In the genomic region with DNA sequence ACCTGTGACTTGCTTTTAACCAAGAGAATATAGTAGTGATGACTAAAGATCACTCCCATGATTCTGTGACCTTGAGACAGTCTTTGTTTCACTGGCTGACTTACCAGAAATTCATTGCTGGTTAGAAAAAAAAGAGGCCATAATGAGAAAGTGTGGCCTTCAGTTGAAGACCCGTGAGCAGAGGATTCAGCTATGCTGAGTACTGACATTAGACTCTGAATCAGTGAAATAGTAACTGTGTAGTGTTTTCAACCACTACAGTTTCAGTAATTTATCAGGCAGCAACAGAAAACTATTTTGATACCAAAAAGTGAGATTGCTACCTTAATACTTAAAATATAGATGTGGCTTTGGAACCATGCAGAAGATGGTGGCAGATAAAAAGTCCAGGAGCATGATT, we compare ENCODE assay signal across 25 cellular contexts.
DNase-seq lines count a peak whose midpoint lies in the region; ATAC-seq, FAIRE-seq and TF ChIP-seq lines count a peak whose summit lies in the region.
"Had no signal": no experiment of that assay in that cellular context is flagged by ENCODE, and none has a peak within 500 bp of the region (broad histone marks: within the 10 kb centered on the region; RNA-seq: fewer than 3 reads in every experiment).

No MANE protein-coding gene starts in this region.

- H3K36me3 ChIP-seq in GM12878 (ENCODE audit: control insufficient read depth in 2 of 2, insufficient read depth in 2 of 2, low read length in 1 of 2): no peaks in the 10 kb centered on the region
- H3K36me3 ChIP-seq: SJSA1, upper lobe of left lung had no signal

- H3K9me3 ChIP-seq in GM12878 (replicated peaks; ENCODE audit: control insufficient read depth, insufficient read depth, low read length): no peaks in the 10 kb centered on the region
- H3K9me3 ChIP-seq: SJSA1, upper lobe of left lung had no signal

- SMC1A ChIA-PET in GM12878 (lab: Charles Lee; ENCODE audit: uncharacterized antibody, unreplicated experiment): no interaction called here

- no peak overlapping the region for H3K4me3 ChIP-seq in GM12878
- H3K4me3 ChIP-seq: GM23338, hepatocyte, SJSA1, upper lobe of left lung had no signal

- FAIRE-seq in GM12878 (lab: Jason Lieb, UNC): peak; percentile 23

- RAD21 ChIA-PET in GM12878 (lab: Charles Lee; ENCODE audit: unreplicated experiment): no interaction called here

- 6% methylated on average over 1 of the region's 1 CpG for WGBS in GM12878 (ENCODE audit: insufficient coverage, insufficient replicate concordance, low lambda C conversion rate, missing lambda C conversion rate)

- POLR2A ChIA-PET in GM12878 (lab: Charles Lee): no interaction called here

- TF ChIP-seq CTCF in GM12878 (IDR thresholded peaks at IDR 0.05 in 2 of 3, conservative IDR thresholded peaks at IDR 0.05 in 1 of 3; ENCODE audit: control insufficient read depth in 2 of 3, extremely low read depth in 1 of 3, insufficient read depth in 1 of 3, low read depth in 3 of 3, low read length in 3 of 3): no peak

- TF ChIP-seq EP300 in GM12878 (IDR thresholded peaks at IDR 0.05; ENCODE audit: borderline replicate concordance in 1 of 2, control insufficient read depth in 1 of 2, low read depth in 2 of 2, low read length in 2 of 2): no peak

- no peaks in the 10 kb centered on the region for H3K4me1 ChIP-seq in GM12878 (ENCODE audit: control insufficient read depth, insufficient read depth, low read length)
- H3K4me1 ChIP-seq: foreskin keratinocyte, parathyroid adenoma, SJSA1, upper lobe of left lung had no signal

- H3K79me2 ChIP-seq in GM12878 (ENCODE audit: control insufficient read depth, insufficient read depth, low read length): no peaks in the 10 kb centered on the region
- H3K79me2 ChIP-seq: hepatocyte, parathyroid adenoma had no signal

- in situ Hi-C loops in GM12878 (cut with MboI): no loop called here

- ATAC-seq in GM19324 (IDR thresholded peaks at IDR 0.05; ENCODE audit: low FRiP score, unreplicated experiment) (peak; percentile 53), HG03025 (IDR thresholded peaks at IDR 0.05; ENCODE audit: low FRiP score, unreplicated experiment) (peak; percentile 93), GM12878 (peak; percentile 21; the same call in 1 of the 3 replicates), HG03139 (IDR thresholded peaks at IDR 0.05; ENCODE audit: unreplicated experiment) (no peak), HG03159 (IDR thresholded peaks at IDR 0.05; ENCODE audit: unreplicated experiment) (no peak)
- ATAC-seq: activated T-helper 17 cell treated with anti-CD3 and anti-CD28 coated beads, Interleukin-2, amount 50 U/mL, for 72 hours; foreskin keratinocyte; GM23338; left cardiac atrium; right cardiac atrium had no signal

- no peaks in the 10 kb centered on the region for H3K27me3 ChIP-seq in GM12878 (replicated peaks in 1 of 2; ENCODE audit: control insufficient read depth in 2 of 2, insufficient read depth in 2 of 2, low read length in 1 of 2)
- H3K27me3 ChIP-seq: foreskin keratinocyte, hepatocyte, SJSA1, upper lobe of left lung had no signal

- intact Hi-C loops in GM12878 (cut with micrococcal nuclease; ENCODE audit: unreplicated experiment): loop anchor here (10.0 kb wide), 1 partner anchor 500 kb away; no protein-coding TSS in a partner anchor

- H4K20me1 ChIP-seq in GM12878 (ENCODE audit: control insufficient read depth, insufficient read depth): no peaks in the 10 kb centered on the region

- no peak for TF ChIP-seq RAD21 in GM12878 (IDR thresholded peaks at IDR 0.05; ENCODE audit: insufficient read depth, low read depth, low read length)

- no peak for TF ChIP-seq POLR2A in GM12878 (IDR thresholded peaks at IDR 0.05; ENCODE audit: low read depth, low read length)

- no TSS peak for BruUV-seq in GM12878 (replicated peaks; lab: Mats Ljungman, UMichigan)

- CTCF ChIA-PET in GM12878 (lab: Yijun Ruan, JAX): no interaction called here

- DNase-seq in GM12878 (ENCODE audit: low read depth, low spot score): no peak
- DNase-seq in renal cortical epithelial cell (ENCODE audit: low read depth): peak; percentile 30
- DNase-seq in mesenteric fat pad (ENCODE audit: low spot score): no peak
- DNase-seq: activated CD4-positive, alpha-beta memory T cell treated with anti-CD3 and anti-CD28 coated beads for 36 hours; activated CD4-positive, CD25-positive, alpha-beta regulatory T cell treated with anti-CD3 and anti-CD28 coated beads, Interleukin-2, amount 50 U/mL, for 72 hours; activated CD8-positive, alpha-beta memory T cell treated with anti-CD3 and anti-CD28 coated beads, Interleukin-2, amount 50 U/mL, for 48 hours; effector CD4-positive, alpha-beta T cell; foreskin keratinocyte; left cardiac atrium; mammary epithelial cell; NCI-H1694; NCI-H2171 treated with DMSO at 0.1 percent for 48 hours; NCI-H510A treated with DMSO at 0.1 percent for 48 hours; right cardiac atrium; stimulated activated CD4-positive, alpha-beta T cell treated with anti-CD3 and anti-CD28 coated beads, Interleukin-2, amount 100 ng/mL, for 48 hours; upper lobe of left lung had no signal

- no peak overlapping the region for H3K9ac ChIP-seq in GM12878 (ENCODE audit: control insufficient read depth, insufficient read depth, low read length)
- H3K9ac ChIP-seq: parathyroid adenoma had no signal

- no peak overlapping the region for H3K4me2 ChIP-seq in GM12878 (ENCODE audit: control insufficient read depth, insufficient read depth)
- H3K4me2 ChIP-seq: GM23338, hepatocyte had no signal

- H3K27ac ChIP-seq in GM12878 (ENCODE audit: control insufficient read depth, insufficient read depth): no peak overlapping the region
- H3K27ac ChIP-seq: foreskin keratinocyte, hepatocyte, parathyroid adenoma, SJSA1, upper lobe of left lung had no signal

- H2AFZ ChIP-seq in GM12878 (ENCODE audit: control insufficient read depth, low read depth, low read length): peak overlapping the region; percentile 17; the same call in 1 of the 2 replicates
- H2AFZ ChIP-seq: GM23338, hepatocyte, parathyroid adenoma had no signal

TF ChIP-seq in GM12878, 131 proteins besides CTCF, POLR2A, EP300 and RAD21 (continues in another document):
- TF ChIP-seq TCF12 (IDR thresholded peaks at IDR 0.05; ENCODE audit: low read depth, low read length): no peak
- TF ChIP-seq TAF1 (IDR thresholded peaks at IDR 0.05; ENCODE audit: borderline replicate concordance, low read depth, low read length): no peak
- no peak for TF ChIP-seq NR2C2 (IDR thresholded peaks at IDR 0.05; ENCODE audit: borderline replicate concordance, control insufficient read depth, insufficient read length, low read depth)
- no peak for TF ChIP-seq MYB (IDR thresholded peaks at IDR 0.05; ENCODE audit: borderline replicate concordance, low read depth, low read length)
- TF ChIP-seq BCL11A (IDR thresholded peaks at IDR 0.05; ENCODE audit: low read depth, low read length): no peak
- TF ChIP-seq, protein P1, sequence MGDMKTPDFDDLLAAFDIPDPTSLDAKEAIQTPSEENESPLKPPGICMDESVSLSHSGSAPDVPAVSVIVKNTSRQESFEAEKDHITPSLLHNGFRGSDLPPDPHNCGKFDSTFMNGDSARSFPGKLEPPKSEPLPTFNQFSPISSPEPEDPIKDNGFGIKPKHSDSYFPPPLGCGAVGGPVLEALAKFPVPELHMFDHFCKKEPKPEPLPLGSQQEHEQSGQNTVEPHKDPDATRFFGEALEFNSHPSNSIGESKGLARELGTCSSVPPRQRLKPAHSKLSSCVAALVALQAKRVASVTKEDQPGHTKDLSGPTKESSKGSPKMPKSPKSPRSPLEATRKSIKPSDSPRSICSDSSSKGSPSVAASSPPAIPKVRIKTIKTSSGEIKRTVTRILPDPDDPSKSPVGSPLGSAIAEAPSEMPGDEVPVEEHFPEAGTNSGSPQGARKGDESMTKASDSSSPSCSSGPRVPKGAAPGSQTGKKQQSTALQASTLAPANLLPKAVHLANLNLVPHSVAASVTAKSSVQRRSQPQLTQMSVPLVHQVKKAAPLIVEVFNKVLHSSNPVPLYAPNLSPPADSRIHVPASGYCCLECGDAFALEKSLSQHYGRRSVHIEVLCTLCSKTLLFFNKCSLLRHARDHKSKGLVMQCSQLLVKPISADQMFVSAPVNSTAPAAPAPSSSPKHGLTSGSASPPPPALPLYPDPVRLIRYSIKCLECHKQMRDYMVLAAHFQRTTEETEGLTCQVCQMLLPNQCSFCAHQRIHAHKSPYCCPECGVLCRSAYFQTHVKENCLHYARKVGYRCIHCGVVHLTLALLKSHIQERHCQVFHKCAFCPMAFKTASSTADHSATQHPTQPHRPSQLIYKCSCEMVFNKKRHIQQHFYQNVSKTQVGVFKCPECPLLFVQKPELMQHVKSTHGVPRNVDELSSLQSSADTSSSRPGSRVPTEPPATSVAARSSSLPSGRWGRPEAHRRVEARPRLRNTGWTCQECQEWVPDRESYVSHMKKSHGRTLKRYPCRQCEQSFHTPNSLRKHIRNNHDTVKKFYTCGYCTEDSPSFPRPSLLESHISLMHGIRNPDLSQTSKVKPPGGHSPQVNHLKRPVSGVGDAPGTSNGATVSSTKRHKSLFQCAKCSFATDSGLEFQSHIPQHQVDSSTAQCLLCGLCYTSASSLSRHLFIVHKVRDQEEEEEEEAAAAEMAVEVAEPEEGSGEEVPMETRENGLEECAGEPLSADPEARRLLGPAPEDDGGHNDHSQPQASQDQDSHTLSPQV (IDR thresholded peaks at IDR 0.05): no peak
- no peak for TF ChIP-seq IRF4 (IDR thresholded peaks at IDR 0.05; ENCODE audit: low read depth, low read length)
- TF ChIP-seq, protein P2, sequence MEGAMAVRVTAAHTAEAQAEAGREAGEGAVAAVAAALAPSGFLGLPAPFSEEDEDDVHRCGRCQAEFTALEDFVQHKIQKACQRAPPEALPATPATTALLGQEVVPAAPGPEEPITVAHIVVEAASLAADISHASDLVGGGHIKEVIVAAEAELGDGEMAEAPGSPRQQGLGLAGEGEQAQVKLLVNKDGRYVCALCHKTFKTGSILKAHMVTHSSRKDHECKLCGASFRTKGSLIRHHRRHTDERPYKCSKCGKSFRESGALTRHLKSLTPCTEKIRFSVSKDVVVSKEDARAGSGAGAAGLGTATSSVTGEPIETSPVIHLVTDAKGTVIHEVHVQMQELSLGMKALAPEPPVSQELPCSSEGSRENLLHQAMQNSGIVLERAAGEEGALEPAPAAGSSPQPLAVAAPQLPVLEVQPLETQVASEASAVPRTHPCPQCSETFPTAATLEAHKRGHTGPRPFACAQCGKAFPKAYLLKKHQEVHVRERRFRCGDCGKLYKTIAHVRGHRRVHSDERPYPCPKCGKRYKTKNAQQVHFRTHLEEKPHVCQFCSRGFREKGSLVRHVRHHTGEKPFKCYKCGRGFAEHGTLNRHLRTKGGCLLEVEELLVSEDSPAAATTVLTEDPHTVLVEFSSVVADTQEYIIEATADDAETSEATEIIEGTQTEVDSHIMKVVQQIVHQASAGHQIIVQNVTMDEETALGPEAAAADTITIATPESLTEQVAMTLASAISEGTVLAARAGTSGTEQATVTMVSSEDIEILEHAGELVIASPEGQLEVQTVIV (IDR thresholded peaks at IDR 0.05; ENCODE audit: borderline replicate concordance, partially characterized antibody): no peak
- no peak for TF ChIP-seq HCFC1 (IDR thresholded peaks at IDR 0.05; ENCODE audit: low read length)

Comparison
In these comparisons a context has a peak if more than half of its experiments do, and no peak if none do; other contexts are left out.
1. ATAC-seq: peak in GM19324 (single experiment), HG03025 (single experiment) and GM12878 (single experiment); none in HG03139 (single experiment) and HG03159 (single experiment).